16 cellular contexts compared by ENCODE assay signal in genomic region chr9:135878528-135879236, GRCh38. TPM values are rescaled to one million over a fixed set of nuclear protein-coding genes. Genes with fewer than 3 reads are reported as not detected.
DNase-seq lines count a peak whose midpoint lies in the region; ATAC-seq and TF ChIP-seq lines count a peak whose summit lies in the region.
"Had no signal": no experiment of that assay in that cellular context is flagged by ENCODE, and none has a peak within 500 bp of the region (broad histone marks: within the 10 kb centered on the region; RNA-seq: fewer than 3 reads in every experiment).

No MANE protein-coding gene starts in this region.

- H3K9me3 ChIP-seq in HEK293 (ENCODE audit: control insufficient read depth, insufficient read depth, low read depth, low read length) (no peaks in the 10 kb centered on the region), Caco-2 (no peaks in the 10 kb centered on the region)

- H3K27ac ChIP-seq in HEK293 (ENCODE audit: extremely low read depth, low read depth, low read length): no peak overlapping the region

- H3K27me3 Mint-ChIP-seq in WTC11 (ENCODE audit: low read depth) (no peaks in the 10 kb centered on the region), glutamatergic neuron (ENCODE audit: unreplicated experiment) (peaks cover 5% of the 10 kb centered on the region), osteocyte (ENCODE audit: unreplicated experiment) (no peaks in the 10 kb centered on the region), Caco-2 (ENCODE audit: insufficient read depth, unreplicated experiment) (no peaks in the 10 kb centered on the region)
- no peaks in the 10 kb centered on the region for H3K27me3 Mint-ChIP-seq in activated CD8-positive, alpha-beta T cell treated with anti-CD3 and anti-CD28 coated beads for 36 hours
- H3K27me3 Mint-ChIP-seq: B cell; CD4-positive, alpha-beta T cell had no signal

- no peaks in the 10 kb centered on the region for H3K27me3 ChIP-seq in Caco-2 (replicated peaks; ENCODE audit: control insufficient read depth, insufficient read depth, low read length)

- TF ChIP-seq CTCF in HEK293 (tag by site-specific recombination; IDR thresholded peaks at IDR 0.05) (no peak), WTC11 (IDR thresholded peaks at IDR 0.05) (no peak), glutamatergic neuron (IDR thresholded peaks at IDR 0.05; ENCODE audit: partially characterized antibody, unreplicated experiment) (no peak), osteocyte (IDR thresholded peaks at IDR 0.05) (no peak), Caco-2 (IDR thresholded peaks at IDR 0.05; ENCODE audit: insufficient read depth in 1 of 2, low read depth in 1 of 2, low read length in 1 of 2, severe bottlenecking in 1 of 2, unreplicated experiment in 1 of 2) (no peak)
- TF ChIP-seq CTCF in activated CD8-positive, alpha-beta T cell treated with anti-CD3 and anti-CD28 coated beads for 36 hours (IDR thresholded peaks at IDR 0.05): no peak

- CTCF ChIA-PET in HEK293 (lab: Yijun Ruan, JAX): interaction anchor here (0.6 to 1.5 kb wide), 3 partner anchors 8 to 250 kb away, joined by 3 to 4 read pairs (median 3); no protein-coding TSS in a partner anchor
- CTCF ChIA-PET in WTC11 (lab: Charles Lee): interaction anchor here (0.6 to 1.6 kb wide), 3 partner anchors 10 to 81 kb away, joined by 3 to 7 read pairs (median 3); no protein-coding TSS in a partner anchor
- CTCF ChIA-PET in Caco-2 (lab: Charles Lee): no interaction called here
- CTCF ChIA-PET in activated CD8-positive, alpha-beta T cell treated with anti-CD3 and anti-CD28 coated beads for 36 hours (lab: Charles Lee): no interaction called here

- no TSS peak for BruUV-seq in Caco-2 (replicated peaks; lab: Mats Ljungman, UMichigan)

- H3K4me1 ChIP-seq in HEK293 (ENCODE audit: control insufficient read depth, insufficient read depth, low read length) (no peaks in the 10 kb centered on the region), Caco-2 (no peaks in the 10 kb centered on the region)

- H3K4me3 ChIP-seq in HEK293 (ENCODE audit: low read depth, low read length): no peak overlapping the region
- H3K4me3 ChIP-seq in Caco-2 (ENCODE audit: low read depth, low read length): no peak overlapping the region

- H3K36me3 ChIP-seq in HEK293 (ENCODE audit: control insufficient read depth in 2 of 2, insufficient read depth in 1 of 2, low read length in 2 of 2) (peaks cover 0 to 10% of the 10 kb centered on the region in 2 experiments; a peak in 2 of 3 replicates), Caco-2 (ENCODE audit: control insufficient read depth, insufficient read depth, low read length) (no peaks in the 10 kb centered on the region)

- peak overlapping the region; percentile 78 for H3K27ac Mint-ChIP-seq in WTC11
- peak overlapping the region; percentile 73 for H3K27ac Mint-ChIP-seq in glutamatergic neuron (ENCODE audit: unreplicated experiment)
- H3K27ac Mint-ChIP-seq in osteocyte (ENCODE audit: unreplicated experiment): peak overlapping the region; percentile 69
- H3K27ac Mint-ChIP-seq in Caco-2 (ENCODE audit: unreplicated experiment): no peak overlapping the region
- no peak overlapping the region for H3K27ac Mint-ChIP-seq in activated CD8-positive, alpha-beta T cell treated with anti-CD3 and anti-CD28 coated beads for 36 hours
- H3K27ac Mint-ChIP-seq: B cell; CD4-positive, alpha-beta T cell had no signal

- H3K9me3 Mint-ChIP-seq in WTC11: no peaks in the 10 kb centered on the region
- H3K9me3 Mint-ChIP-seq in glutamatergic neuron (ENCODE audit: unreplicated experiment): peaks cover 11% of the 10 kb centered on the region
- no peaks in the 10 kb centered on the region for H3K9me3 Mint-ChIP-seq in osteocyte (ENCODE audit: unreplicated experiment)
- H3K9me3 Mint-ChIP-seq in Caco-2 (ENCODE audit: unreplicated experiment): no peaks in the 10 kb centered on the region
- H3K9me3 Mint-ChIP-seq in activated CD8-positive, alpha-beta T cell treated with anti-CD3 and anti-CD28 coated beads for 36 hours: no peaks in the 10 kb centered on the region
- H3K9me3 Mint-ChIP-seq: CD4-positive, alpha-beta T cell had no signal

- H3K36me3 Mint-ChIP-seq in WTC11 (peaks cover 11% of the 10 kb centered on the region), glutamatergic neuron (ENCODE audit: unreplicated experiment) (no peaks in the 10 kb centered on the region), osteocyte (ENCODE audit: unreplicated experiment) (peaks cover 5% of the 10 kb centered on the region), Caco-2 (ENCODE audit: insufficient read depth, unreplicated experiment) (peaks cover 31% of the 10 kb centered on the region)
- H3K36me3 Mint-ChIP-seq in activated CD8-positive, alpha-beta T cell treated with anti-CD3 and anti-CD28 coated beads for 36 hours (ENCODE audit: low read depth): peaks cover 8% of the 10 kb centered on the region

- POLR2A ChIA-PET in HEK293 (lab: Yijun Ruan, JAX) (interaction anchor here (1.1 kb wide), 1 partner anchor 8 kb away, joined by 3 read pairs; no protein-coding TSS in a partner anchor), WTC11 (lab: Charles Lee) (no interaction called here), Caco-2 (lab: Charles Lee) (no interaction called here)
- POLR2A ChIA-PET in activated CD8-positive, alpha-beta T cell treated with anti-CD3 and anti-CD28 coated beads for 36 hours (lab: Charles Lee): no interaction called here

- ATAC-seq in WTC11: peak; percentile 46
- ATAC-seq in activated CD8-positive, alpha-beta T cell treated with anti-CD3 and anti-CD28 coated beads for 36 hours: no peak

- DNase-seq in WTC11 (ENCODE audit: low spot score) (no peak), glutamatergic neuron (no peak), osteocyte (ENCODE audit: extremely low spot score, unreplicated experiment) (no peak), Caco-2 (no peak), amniotic stem cell (lab: John Stamatoyannopoulos, UW) (no peak)
- no peak for DNase-seq in activated CD8-positive, alpha-beta T cell treated with anti-CD3 and anti-CD28 coated beads for 36 hours
- DNase-seq: CD4-positive, alpha-beta T cell; KBM-7; NCI-H1436; NCI-H2029 treated with DMSO at 0.1 percent for 48 hours; NCI-H446 treated with DMSO at 0.1 percent for 48 hours; NCI-H748 treated with DMSO at 0.1 percent for 48 hours; OCI-M1; SIG-M5 had no signal

- peaks cover 50% of the 10 kb centered on the region for H3K4me1 Mint-ChIP-seq in WTC11
- H3K4me1 Mint-ChIP-seq in glutamatergic neuron (ENCODE audit: low read depth, unreplicated experiment): peaks cover 62% of the 10 kb centered on the region
- peaks cover 29% of the 10 kb centered on the region for H3K4me1 Mint-ChIP-seq in osteocyte (ENCODE audit: unreplicated experiment)
- H3K4me1 Mint-ChIP-seq in Caco-2 (ENCODE audit: low read depth, unreplicated experiment): no peaks in the 10 kb centered on the region
- peaks cover 17% of the 10 kb centered on the region for H3K4me1 Mint-ChIP-seq in activated CD8-positive, alpha-beta T cell treated with anti-CD3 and anti-CD28 coated beads for 36 hours (ENCODE audit: low read depth)

- H3K4me3 Mint-ChIP-seq in WTC11: no peak overlapping the region
- H3K4me3 Mint-ChIP-seq in glutamatergic neuron (ENCODE audit: unreplicated experiment): peak overlapping the region; percentile 74
- H3K4me3 Mint-ChIP-seq in osteocyte (ENCODE audit: unreplicated experiment): peak overlapping the region; percentile 20
- H3K4me3 Mint-ChIP-seq in Caco-2 (ENCODE audit: unreplicated experiment): no peak overlapping the region
- H3K4me3 Mint-ChIP-seq in activated CD8-positive, alpha-beta T cell treated with anti-CD3 and anti-CD28 coated beads for 36 hours: no peak overlapping the region
- H3K4me3 Mint-ChIP-seq: B cell; CD4-positive, alpha-beta T cell had no signal

- intact Hi-C loops in Caco-2 (cut with micrococcal nuclease; ENCODE audit: unreplicated experiment): no loop called here
- intact Hi-C loops in activated CD8-positive, alpha-beta T cell treated with anti-CD3 and anti-CD28 coated beads for 36 hours (cut with micrococcal nuclease): no loop called here

TF ChIP-seq in HEK293, 187 proteins besides CTCF, POLR2A, EP300 and RAD21:
- TF ChIP-seq PRDM1 (tag by site-specific recombination; IDR thresholded peaks at IDR 0.05) (peak; percentile 85), ZNF792 (tag by site-specific recombination; IDR thresholded peaks at IDR 0.05) (no peak)

TF ChIP-seq in WTC11, 78 proteins besides CTCF, POLR2A, EP300 and RAD21 (continues in another document):
- no peak for TF ChIP-seq NFATC4 (CRISPR knock-in tag; IDR thresholded peaks at IDR 0.05)
- no peak for TF ChIP-seq ZNF317 (CRISPR knock-in tag; IDR thresholded peaks at IDR 0.05; ENCODE audit: borderline replicate concordance, low read depth)
- TF ChIP-seq NR3C1 (CRISPR knock-in tag; conservative IDR thresholded peaks at IDR 0.05; ENCODE audit: low read depth): no peak
- TF ChIP-seq ZNF416 (CRISPR knock-in tag; IDR thresholded peaks at IDR 0.05): no peak
- TF ChIP-seq, protein P1, sequence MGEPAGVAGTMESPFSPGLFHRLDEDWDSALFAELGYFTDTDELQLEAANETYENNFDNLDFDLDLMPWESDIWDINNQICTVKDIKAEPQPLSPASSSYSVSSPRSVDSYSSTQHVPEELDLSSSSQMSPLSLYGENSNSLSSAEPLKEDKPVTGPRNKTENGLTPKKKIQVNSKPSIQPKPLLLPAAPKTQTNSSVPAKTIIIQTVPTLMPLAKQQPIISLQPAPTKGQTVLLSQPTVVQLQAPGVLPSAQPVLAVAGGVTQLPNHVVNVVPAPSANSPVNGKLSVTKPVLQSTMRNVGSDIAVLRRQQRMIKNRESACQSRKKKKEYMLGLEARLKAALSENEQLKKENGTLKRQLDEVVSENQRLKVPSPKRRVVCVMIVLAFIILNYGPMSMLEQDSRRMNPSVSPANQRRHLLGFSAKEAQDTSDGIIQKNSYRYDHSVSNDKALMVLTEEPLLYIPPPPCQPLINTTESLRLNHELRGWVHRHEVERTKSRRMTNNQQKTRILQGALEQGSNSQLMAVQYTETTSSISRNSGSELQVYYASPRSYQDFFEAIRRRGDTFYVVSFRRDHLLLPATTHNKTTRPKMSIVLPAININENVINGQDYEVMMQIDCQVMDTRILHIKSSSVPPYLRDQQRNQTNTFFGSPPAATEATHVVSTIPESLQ (CRISPR knock-in tag; IDR thresholded peaks at IDR 0.05): no peak
- no peak for TF ChIP-seq ZNF671 (CRISPR knock-in tag; IDR thresholded peaks at IDR 0.05)
- no peak for TF ChIP-seq ERG (CRISPR knock-in tag; IDR thresholded peaks at IDR 0.05)

RNA-seq across cellular contexts. Expression of gene CAMSAP1, which starts 28.7 kb away (rescaled TPM):
- 33.5 to 40.5 TPM (median 35.8 TPM) in 3 replicates for total RNA-seq in WTC11 (2021)
- total RNA-seq in glutamatergic neuron (ENCODE audit: unreplicated experiment): 150 TPM
- 34.4 and 37.1 TPM in 2 replicates for total RNA-seq in osteocyte
- 31.3 and 38.2 TPM in 2 replicates for total RNA-seq in Caco-2 (2022)
- 10 to 100 TPM; 20.2 to 27.0 TPM for total RNA-seq in activated CD8-positive, alpha-beta T cell treated with anti-CD3 and anti-CD28 coated beads for 36 hours

Comparison
In these comparisons a context has a peak if more than half of its experiments do, and no peak if none do; other contexts are left out.
1. H3K27ac Mint-ChIP-seq: peak in WTC11 (single experiment), glutamatergic neuron (single experiment) and osteocyte (single experiment); none in Caco-2 (single experiment) and activated CD8-positive, alpha-beta T cell treated with anti-CD3 and anti-CD28 coated beads for 36 hours (single experiment).
2. H3K4me3 Mint-ChIP-seq: peak in glutamatergic neuron (single experiment) and osteocyte (single experiment); none in WTC11 (single experiment), Caco-2 (single experiment) and activated CD8-positive, alpha-beta T cell treated with anti-CD3 and anti-CD28 coated beads for 36 hours (single experiment).
3. CTCF ChIA-PET loops: an anchor here in HEK293 (0.6 to 1.5 kb wide) and WTC11 (0.6 to 1.6 kb wide); none called in Caco-2 and activated CD8-positive, alpha-beta T cell treated with anti-CD3 and anti-CD28 coated beads for 36 hours.